In genomic region chr1:116159611-116160010, GRCh38 we compare ENCODE assay signal across 25 cellular contexts. TPM values are rescaled to one million over a fixed set of nuclear protein-coding genes. Genes with fewer than 3 reads are reported as not detected.
"Had no signal": no experiment of that assay in that cellular context is flagged by ENCODE, and none has a peak within 500 bp of the region (broad histone marks: within the 10 kb centered on the region; RNA-seq: fewer than 3 reads in every experiment).

No MANE protein-coding gene starts in this region.

- H3K27ac ChIP-seq: coronary artery, epithelial cell of prostate, esophagus squamous epithelium, gastrocnemius medialis, heart right ventricle, lower lobe of right lung had no signal

- DNase-seq: dermis blood vessel endothelial cell; dorsolateral prefrontal cortex; effector CD8-positive, alpha-beta T cell; effector memory CD8-positive, alpha-beta T cell; endodermal cell; erythroblast; esophagus squamous epithelium; foreskin fibroblast; foreskin melanocyte; gastrocnemius medialis; glutamatergic neuron; heart right ventricle; hippocampal formation; kidney glomerular epithelial cell; left colon; left ventricle myocardium superior; lower lobe of right lung; mesenchymal stem cell; mucosa of descending colon; naive B cell had no signal

- H3K4me3 ChIP-seq: coronary artery, dorsolateral prefrontal cortex, esophagus squamous epithelium, gastrocnemius medialis, heart right ventricle, lower lobe of right lung, mucosa of descending colon had no signal

- H3K9me3 ChIP-seq: esophagus squamous epithelium, gastrocnemius medialis, lower lobe of right lung, mucosa of descending colon had no signal

- H3K27me3 ChIP-seq: dorsolateral prefrontal cortex, esophagus squamous epithelium, gastrocnemius medialis, heart right ventricle had no signal

- ATAC-seq: effector memory CD8-positive, alpha-beta T cell; esophagus mucosa; gastrocnemius medialis; heart right ventricle; left colon; left ventricle myocardium superior; mucosa of descending colon had no signal

- H3K4me1 ChIP-seq: gastrocnemius medialis had no signal

- H3K36me3 ChIP-seq: esophagus squamous epithelium, gastrocnemius medialis, heart right ventricle, lower lobe of right lung had no signal

RNA-seq across cellular contexts. Expression of gene MAB21L3, which starts 48.4 kb away (rescaled TPM):
- total RNA-seq: glomerular endothelial cell, left ventricle myocardium superior, lung microvascular endothelial cell had no signal
